13 cellular contexts compared by ENCODE assay signal in the genomic region with DNA sequence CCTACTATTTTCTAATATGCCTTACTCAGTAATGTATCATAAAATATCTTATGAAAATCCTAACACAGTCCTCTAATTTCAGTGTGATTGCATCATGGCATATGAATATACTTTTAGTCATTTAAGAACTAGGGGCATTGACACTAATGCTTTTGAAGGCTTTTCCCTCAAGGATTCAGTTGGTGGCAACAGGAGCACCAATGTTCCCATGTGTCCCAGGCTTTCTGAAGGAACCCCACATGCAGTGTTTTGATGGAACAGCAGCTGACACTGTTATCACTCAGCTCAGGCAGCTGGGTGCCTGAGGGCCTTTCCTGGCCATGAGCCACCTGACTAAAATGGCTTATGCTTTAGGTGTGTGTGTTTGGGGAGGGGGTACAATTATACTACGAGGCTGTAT.
DNase-seq lines count a peak whose midpoint lies in the region; ATAC-seq, FAIRE-seq and TF ChIP-seq lines count a peak whose summit lies in the region.
"Had no signal": no experiment of that assay in that cellular context is flagged by ENCODE, and none has a peak within 500 bp of the region (broad histone marks: within the 10 kb centered on the region; RNA-seq: fewer than 3 reads in every experiment).

No MANE protein-coding gene starts in this region.

- H3K79me2 ChIP-seq in endothelial cell of umbilical vein (ENCODE audit: control insufficient read depth, insufficient read depth, low read length), result peaks cover 100% of the 10 kb centered on the region

- no peaks in the 10 kb centered on the region for H4K20me1 ChIP-seq in endothelial cell of umbilical vein (replicated peaks; ENCODE audit: control insufficient read depth, extremely low read depth, insufficient read depth, low read length)

- H3K36me3 ChIP-seq in endothelial cell of umbilical vein (ENCODE audit: control insufficient read depth in 2 of 2, extremely low read depth in 1 of 2, insufficient read depth in 2 of 2, low read length in 2 of 2), result no peaks in the 10 kb centered on the region

- H3K36me3 Mint-ChIP-seq in nephron progenitor cell (ENCODE audit: low read depth), result peaks cover 3% of the 10 kb centered on the region

- ATAC-seq in HG03175 (IDR thresholded peaks at IDR 0.05; ENCODE audit: unreplicated experiment) (no peak), HG03039 (IDR thresholded peaks at IDR 0.05; ENCODE audit: unreplicated experiment) (no peak)
- ATAC-seq: left lobe of liver had no signal

- H3K9me3 Mint-ChIP-seq in nephron progenitor cell, result peaks cover 4% of the 10 kb centered on the region

- intact Hi-C loops in endothelial cell of umbilical vein (cut with micrococcal nuclease), result loop anchor here (1.0 kb wide), 2 partner anchors 11 to 16 kb away; no protein-coding TSS in a partner anchor

- H2AFZ ChIP-seq in endothelial cell of umbilical vein (ENCODE audit: low read depth, low read length), result no peak overlapping the region
- H2AFZ ChIP-seq: PC-9 had no signal

- peak overlapping the region; percentile 67 for H3K27ac ChIP-seq in endothelial cell of umbilical vein (ENCODE audit: insufficient read depth, low read depth, low read length)
- H3K27ac ChIP-seq: PC-9 had no signal

- peak overlapping the region; percentile 12 for H3K9ac ChIP-seq in endothelial cell of umbilical vein (replicated peaks; ENCODE audit: extremely low read depth, insufficient read depth, low read length)

- peak overlapping the region; percentile 82 for H3K4me2 ChIP-seq in endothelial cell of umbilical vein (ENCODE audit: insufficient read depth, low read length)
- H3K4me2 ChIP-seq: PC-9 had no signal

- H3K27me3 ChIP-seq in endothelial cell of umbilical vein (ENCODE audit: control insufficient read depth in 2 of 2, insufficient read depth in 2 of 2, low read length in 2 of 2), result no peaks in the 10 kb centered on the region

- no TSS peak for BruUV-seq in endothelial cell of umbilical vein (replicated peaks; lab: Mats Ljungman, UMichigan)

- no peak overlapping the region for H3K4me3 Mint-ChIP-seq in nephron progenitor cell

- POLR2A ChIA-PET in endothelial cell of umbilical vein (lab: Charles Lee), result no interaction called here

- DNase-seq in DMS53 (lab: John Stamatoyannopoulos, UW) (peak; percentile 3), DMS53 treated with DMSO at 0.1 percent for 48 hours (lab: John Stamatoyannopoulos, UW; ENCODE audit: unreplicated experiment) (no peak), NCI-H2171 treated with DMSO at 0.1 percent for 48 hours (lab: John Stamatoyannopoulos, UW) (peak; percentile 55), endothelial cell of umbilical vein (ENCODE audit: low read depth, low spot score) (peak; percentile 67), nephron progenitor cell (no peak), G401 (ENCODE audit: low spot score) (no peak)
- DNase-seq: activated CD4-positive, alpha-beta T cell treated with anti-CD3 and anti-CD28 coated beads for 4 hours; activated naive CD4-positive, alpha-beta T cell treated with Interleukin-2 at 50 U/mL for 16 hours; PC-9; retina had no signal

- H3K27ac Mint-ChIP-seq in nephron progenitor cell, result peak overlapping the region; percentile 95

- FAIRE-seq in endothelial cell of umbilical vein (lab: Jason Lieb, UNC), result no peak

- peaks cover 66% of the 10 kb centered on the region for H3K4me1 Mint-ChIP-seq in nephron progenitor cell

- dilution Hi-C loops in endothelial cell of umbilical vein (cut with MboI; ENCODE audit: extremely low pct_ligation_motif_present, low sequenced_read_pairs), result no loop called here

- no peak overlapping the region for H3K4me3 ChIP-seq in endothelial cell of umbilical vein (replicated peaks in 1 of 3; ENCODE audit: insufficient read depth in 1 of 3, low read depth in 1 of 3, low read length in 3 of 3)
- H3K4me3 ChIP-seq: PC-9 had no signal

- CTCF ChIA-PET in endothelial cell of umbilical vein (lab: Charles Lee), result interaction anchor here (0.9 to 1.7 kb wide), 8 partner anchors 10 to 146 kb away, joined by 3 to 16 read pairs (median 4); no protein-coding TSS in a partner anchor

- H3K27me3 Mint-ChIP-seq in nephron progenitor cell (ENCODE audit: low read depth, poor library complexity), result no peaks in the 10 kb centered on the region

- in situ Hi-C loops in G401 (cut with HindIII; ENCODE audit: low sequenced_read_pairs), result no loop called here

- no peaks in the 10 kb centered on the region for H3K9me1 ChIP-seq in endothelial cell of umbilical vein (replicated peaks; ENCODE audit: control insufficient read depth, extremely low read depth, insufficient read depth, low read length)

- no peak for TF ChIP-seq POLR2A in endothelial cell of umbilical vein (IDR thresholded peaks at IDR 0.05; ENCODE audit: low read depth, low read length)

- H3K9me3 ChIP-seq in endothelial cell of umbilical vein (replicated peaks; ENCODE audit: control insufficient read depth, insufficient read depth, low read length), result no peaks in the 10 kb centered on the region

- peaks cover 46% of the 10 kb centered on the region for H3K4me1 ChIP-seq in endothelial cell of umbilical vein (ENCODE audit: control insufficient read depth, extremely low read depth, insufficient read depth, low read length)

- no peak for TF ChIP-seq CTCF in endothelial cell of umbilical vein (IDR thresholded peaks at IDR 0.05; ENCODE audit: extremely low read depth in 1 of 2, insufficient read depth in 1 of 2, low read depth in 1 of 2, low read length in 2 of 2)
- TF ChIP-seq CTCF in nephron progenitor cell (IDR thresholded peaks at IDR 0.05), result no peak

TF ChIP-seq in endothelial cell of umbilical vein, 7 proteins besides CTCF, POLR2A, EP300 and RAD21:
- TF ChIP-seq GATA2 (IDR thresholded peaks at IDR 0.05; ENCODE audit: insufficient read depth, insufficient read length, low read depth, low read length), result peak; percentile 14
- TF ChIP-seq EZH2 (IDR thresholded peaks at IDR 0.05; ENCODE audit: borderline replicate concordance, low read depth, low read length, severe bottlenecking), result no peak

Comparison
In these comparisons a context has a peak if more than half of its experiments do, and no peak if none do; other contexts are left out.
1. DNase-seq: peak in DMS53 (single experiment), NCI-H2171 treated with DMSO at 0.1 percent for 48 hours (single experiment) and endothelial cell of umbilical vein (single experiment); none in DMS53 treated with DMSO at 0.1 percent for 48 hours (single experiment), nephron progenitor cell (single experiment) and G401 (single experiment).